ENCODE assay signal across 27 cellular contexts in the genomic region with DNA sequence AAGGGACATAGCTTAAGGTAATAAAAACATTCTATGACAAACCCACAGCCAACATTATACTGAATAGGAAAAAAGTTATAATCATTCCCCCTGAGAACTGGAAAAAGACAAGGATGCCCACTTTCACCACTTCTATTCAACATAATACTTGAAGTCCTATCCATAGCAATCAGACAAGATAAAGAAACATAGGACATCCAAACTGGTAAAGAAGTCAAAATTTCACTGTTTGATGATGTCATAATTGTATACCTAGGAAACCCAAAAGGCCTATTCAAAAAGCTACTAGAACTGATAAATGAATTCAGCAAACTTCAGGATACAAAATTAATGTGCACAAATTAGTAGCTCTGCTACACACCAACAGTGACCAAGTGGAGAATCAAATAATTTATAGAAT.
"Had no signal": no experiment of that assay in that cellular context is flagged by ENCODE, and none has a peak within 500 bp of the region (broad histone marks: within the 10 kb centered on the region; RNA-seq: fewer than 3 reads in every experiment).

No MANE protein-coding gene starts in this region.

- FAIRE-seq: colon, endometrium, endothelial cell of umbilical vein had no signal

- H3K4me1 ChIP-seq: colonic mucosa, esophagus muscularis mucosa, esophagus squamous epithelium, foreskin keratinocyte, gastrocnemius medialis, gastroesophageal sphincter, heart left ventricle, heart right ventricle had no signal

- H3K27ac ChIP-seq: colonic mucosa, coronary artery, dorsolateral prefrontal cortex, epithelial cell of prostate, esophagus muscularis mucosa, esophagus squamous epithelium, foreskin keratinocyte, gastrocnemius medialis, gastroesophageal sphincter, heart left ventricle, heart right ventricle had no signal

- H3K36me3 ChIP-seq: colonic mucosa, esophagus muscularis mucosa, esophagus squamous epithelium, gastrocnemius medialis, gastroesophageal sphincter, heart left ventricle, heart right ventricle had no signal

- H3K4me3 ChIP-seq: colonic mucosa, coronary artery, dorsolateral prefrontal cortex, esophagus muscularis mucosa, esophagus squamous epithelium, gastrocnemius medialis, gastroesophageal sphincter, heart left ventricle, heart right ventricle had no signal

- H3K27me3 ChIP-seq: colonic mucosa, dorsolateral prefrontal cortex, esophagus muscularis mucosa, esophagus squamous epithelium, foreskin keratinocyte, gastrocnemius medialis, gastroesophageal sphincter, heart left ventricle, heart right ventricle had no signal

- DNase-seq: colonic mucosa; cortex of kidney; dermis blood vessel endothelial cell; dorsolateral prefrontal cortex; effector CD4-positive, alpha-beta T cell; effector CD8-positive, alpha-beta T cell; effector memory CD4-positive, alpha-beta T cell; effector memory CD8-positive, alpha-beta T cell; endodermal cell; erythroblast; esophagus squamous epithelium; foreskin fibroblast; foreskin keratinocyte; foreskin melanocyte; gastrocnemius medialis; glutamatergic neuron; head of caudate nucleus; heart left ventricle; heart right ventricle had no signal

- ATAC-seq: effector memory CD8-positive, alpha-beta T cell; esophagus mucosa; foreskin keratinocyte; gastrocnemius medialis; gastroesophageal sphincter; heart left ventricle; heart right ventricle had no signal

- H3K9me3 ChIP-seq: colonic mucosa, gastrocnemius medialis had no signal
